ENCODE assay signal across 11 cellular contexts in the genomic region with DNA sequence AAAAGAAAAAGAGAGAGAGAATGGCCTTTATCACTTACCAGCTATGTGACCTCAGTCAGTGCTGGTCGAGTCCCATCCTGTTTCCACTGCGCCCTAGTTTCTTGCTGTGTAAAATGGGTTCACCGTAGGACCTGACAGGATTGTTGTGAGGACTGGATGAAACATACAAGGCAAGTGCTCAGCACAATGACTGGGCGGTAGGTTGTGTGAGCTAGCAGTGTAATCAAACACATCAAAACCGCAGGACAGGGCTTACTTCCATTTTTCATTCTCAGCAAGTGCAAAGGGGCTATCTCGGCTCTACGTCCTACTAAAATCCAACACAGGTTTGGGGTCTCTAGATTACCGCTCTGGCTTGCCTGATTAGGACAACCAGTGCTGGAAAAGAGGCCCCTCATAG. TPM values are rescaled to one million over a fixed set of nuclear protein-coding genes. Genes with fewer than 3 reads are reported as not detected.
DNase-seq lines count a peak whose midpoint lies in the region; ATAC-seq lines count a peak whose summit lies in the region.
"Had no signal": no experiment of that assay in that cellular context is flagged by ENCODE, and none has a peak within 500 bp of the region (broad histone marks: within the 10 kb centered on the region; RNA-seq: fewer than 3 reads in every experiment).

No MANE protein-coding gene starts in this region.

- H3K9me3 ChIP-seq in adipocyte (ENCODE audit: control insufficient read depth, low read length) = no peaks in the 10 kb centered on the region
- H3K9me3 ChIP-seq in iPS-15b (ENCODE audit: control insufficient read depth, insufficient read depth, low read length) = no peaks in the 10 kb centered on the region

- H3K36me3 ChIP-seq in adipocyte (ENCODE audit: control insufficient read depth, insufficient read depth, low read length, severe bottlenecking) = peaks cover 1% of the 10 kb centered on the region
- no peaks in the 10 kb centered on the region for H3K36me3 ChIP-seq in iPS-15b (ENCODE audit: control insufficient read depth, insufficient read depth, low read length)

- H3K27me3 ChIP-seq in adipocyte (replicated peaks; ENCODE audit: control insufficient read depth, insufficient read depth, low read length) = no peaks in the 10 kb centered on the region
- H3K27me3 ChIP-seq in iPS-15b (ENCODE audit: control insufficient read depth, insufficient read depth, low read length) = no peaks in the 10 kb centered on the region

- H3K9ac ChIP-seq in adipocyte (ENCODE audit: low read length) (peak overlapping the region; percentile 73), iPS-15b (ENCODE audit: low read depth, low read length) (peak overlapping the region; percentile 76)

- DNase-seq in HUDEP-2 (lab: John Stamatoyannopoulos, UW; ENCODE audit: unreplicated experiment in 76 of 76) = peak in 42 of 76 experiments; percentile 5 to 65 (median 28)
- DNase-seq in adipocyte (ENCODE audit: low read depth) = peak; percentile 21
- no peak for DNase-seq in stimulated activated effector memory CD8-positive, alpha-beta T cell treated with anti-CD3 and anti-CD28 coated beads, Interleukin-12 subunit alpha, Interleukin-12 subunit beta, amount 100 ng/mL, for 72 hours (ENCODE audit: low spot score in 2 of 2)
- DNase-seq in iPS-NIHi11 (ENCODE audit: low spot score) = no peak
- DNase-seq in immature natural killer cell = no peak
- no peak for DNase-seq in NCI-H82 (lab: John Stamatoyannopoulos, UW)
- no peak for DNase-seq in activated T-cell treated with anti-CD3 and anti-CD28 coated beads for 4 hours
- DNase-seq: activated CD4-positive, alpha-beta memory T cell treated with anti-CD3 and anti-CD28 coated beads, Interleukin-2, amount 10 ng/mL, durations not matched to agents 7 days and 5 days; DMS79 treated with DMSO at 0.1 percent for 48 hours had no signal

- peaks cover 4% of the 10 kb centered on the region for H3K4me1 Mint-ChIP-seq in stimulated activated effector memory CD8-positive, alpha-beta T cell treated with anti-CD3 and anti-CD28 coated beads, Interleukin-12 subunit alpha, Interleukin-12 subunit beta, amount 100 ng/mL, for 72 hours
- H3K4me1 Mint-ChIP-seq in immature natural killer cell = peaks cover 4 to 6% of the 10 kb centered on the region in 2 donors
- H3K4me1 Mint-ChIP-seq: central memory CD8-positive, alpha-beta T cell had no signal

- peak; percentile 49 for ATAC-seq in stimulated activated effector memory CD8-positive, alpha-beta T cell treated with anti-CD3 and anti-CD28 coated beads, Interleukin-12 subunit alpha, Interleukin-12 subunit beta, amount 100 ng/mL, for 72 hours

- peaks cover 0 to 1% (median 0%) of the 10 kb centered on the region in 3 donors for H3K27me3 Mint-ChIP-seq in immature natural killer cell (ENCODE audit: low read depth in 3 of 3)
- H3K27me3 Mint-ChIP-seq: activated CD4-positive, alpha-beta memory T cell treated with anti-CD3 and anti-CD28 coated beads, Interleukin-2, amount 10 ng/mL, durations not matched to agents 7 days and 5 days; central memory CD8-positive, alpha-beta T cell had no signal

- H3K4me3 ChIP-seq in adipocyte (ENCODE audit: low read length) (peak overlapping the region; percentile 63), iPS-15b (ENCODE audit: low read depth, low read length) (no peak overlapping the region)

- no peak overlapping the region for H3K4me3 Mint-ChIP-seq in stimulated activated effector memory CD8-positive, alpha-beta T cell treated with anti-CD3 and anti-CD28 coated beads, Interleukin-12 subunit alpha, Interleukin-12 subunit beta, amount 100 ng/mL, for 72 hours
- peak overlapping the region in 1 of 5 donors; percentile 23 for H3K4me3 Mint-ChIP-seq in immature natural killer cell
- H3K4me3 Mint-ChIP-seq: activated CD4-positive, alpha-beta memory T cell treated with anti-CD3 and anti-CD28 coated beads, Interleukin-2, amount 10 ng/mL, durations not matched to agents 7 days and 5 days; central memory CD8-positive, alpha-beta T cell had no signal

- H3K36me3 Mint-ChIP-seq in stimulated activated effector memory CD8-positive, alpha-beta T cell treated with anti-CD3 and anti-CD28 coated beads, Interleukin-12 subunit alpha, Interleukin-12 subunit beta, amount 100 ng/mL, for 72 hours = no peaks in the 10 kb centered on the region
- peaks cover 0 to 3% (median 0%) of the 10 kb centered on the region in 3 donors for H3K36me3 Mint-ChIP-seq in immature natural killer cell

- H3K4me1 ChIP-seq in adipocyte (ENCODE audit: control insufficient read depth, insufficient read depth, low read length) = peaks cover 33% of the 10 kb centered on the region
- peaks cover 14% of the 10 kb centered on the region for H3K4me1 ChIP-seq in iPS-15b (ENCODE audit: control insufficient read depth, insufficient read depth, low read length)

- H3K9me3 Mint-ChIP-seq in stimulated activated effector memory CD8-positive, alpha-beta T cell treated with anti-CD3 and anti-CD28 coated beads, Interleukin-12 subunit alpha, Interleukin-12 subunit beta, amount 100 ng/mL, for 72 hours = no peaks in the 10 kb centered on the region
- no peaks in the 10 kb centered on the region for H3K9me3 Mint-ChIP-seq in immature natural killer cell
- H3K9me3 Mint-ChIP-seq: activated CD4-positive, alpha-beta memory T cell treated with anti-CD3 and anti-CD28 coated beads, Interleukin-2, amount 10 ng/mL, durations not matched to agents 7 days and 5 days; central memory CD8-positive, alpha-beta T cell had no signal

- peak overlapping the region; percentile 63 for H3K27ac Mint-ChIP-seq in stimulated activated effector memory CD8-positive, alpha-beta T cell treated with anti-CD3 and anti-CD28 coated beads, Interleukin-12 subunit alpha, Interleukin-12 subunit beta, amount 100 ng/mL, for 72 hours
- peak overlapping the region in 2 of 6 donors; percentile 44 to 62 for H3K27ac Mint-ChIP-seq in immature natural killer cell
- H3K27ac Mint-ChIP-seq: activated CD4-positive, alpha-beta memory T cell treated with anti-CD3 and anti-CD28 coated beads, Interleukin-2, amount 10 ng/mL, durations not matched to agents 7 days and 5 days had no signal

RNA-seq across cellular contexts. Expression of gene ATXN2, which starts 36.4 kb away (rescaled TPM):
- 10 to 100 TPM in 2 of 3 donors, 1 to 10 TPM in 1; 7.1 to 31.3 (median 12.3) TPM for polyA plus RNA-seq in immature natural killer cell

RNA-seq across cellular contexts. Expression of gene BRAP, which starts 50.2 kb away (rescaled TPM):
- 10 to 100 TPM; 11.7 to 23.6 (median 15.0) TPM for polyA plus RNA-seq in immature natural killer cell

RNA-seq across cellular contexts. Expression of gene ACAD10, which starts 50.3 kb away (rescaled TPM):
- 1 to 10 TPM; 6.3 to 9.1 (median 7.9) TPM for polyA plus RNA-seq in immature natural killer cell

Comparison
In these comparisons a context has a peak if more than half of its experiments do, and no peak if none do; other contexts are left out.
1. DNase-seq: peak in HUDEP-2 (42 of 76) and adipocyte (single experiment); none in stimulated activated effector memory CD8-positive, alpha-beta T cell treated with anti-CD3 and anti-CD28 coated beads, Interleukin-12 subunit alpha, Interleukin-12 subunit beta, amount 100 ng/mL, for 72 hours (0 of 2), iPS-NIHi11 (single experiment), immature natural killer cell (0 of 3), NCI-H82 (single experiment) and activated T-cell treated with anti-CD3 and anti-CD28 coated beads for 4 hours (single experiment).